Comparison of ENCODE assay signal across 26 cellular contexts in genomic region chr13:101708115-101708514, GRCh38.
"Had no signal": no experiment of that assay in that cellular context is flagged by ENCODE, and none has a peak within 500 bp of the region (broad histone marks: within the 10 kb centered on the region; RNA-seq: fewer than 3 reads in every experiment).

No MANE protein-coding gene starts in this region.

- H3K9me3 ChIP-seq: ascending aorta, body of pancreas had no signal

- H3K27me3 ChIP-seq: ascending aorta, body of pancreas had no signal

- DNase-seq: activated B cell treated with CpG ODN at 0.5 μM for 24 hours; activated CD4-positive, alpha-beta T cell treated with anti-CD3 and anti-CD28 coated beads for 1 hour; activated CD4-positive, alpha-beta T cell treated with anti-CD3 and anti-CD28 coated beads, Interleukin-2, amount 10 ng/mL, durations not matched to agents 24 days and 14 days; activated CD4-positive, alpha-beta T cell treated with anti-CD3 and anti-CD28 coated beads, Interleukin-2, amount 50 U/mL, for 48 hours; activated CD8-positive, alpha-beta memory T cell treated with anti-CD3 and anti-CD28 coated beads, Interleukin-2, amount 10 ng/mL, durations not matched to agents 7 days and 5 days; activated effector memory CD4-positive, alpha-beta T cell treated with anti-CD3 and anti-CD28 coated beads, Interleukin-2, amount 50 U/mL, for 16 hours; activated naive CD4-positive, alpha-beta T cell treated with Interleukin-2 at 50 U/mL for 16 hours; activated naive CD8-positive, alpha-beta T cell treated with anti-CD3 and anti-CD28 coated beads, Interleukin-2, amount 50 U/mL, for 24 hours; activated T-cell treated with anti-CD3 and anti-CD28 coated beads, Interleukin-2, amount 50 U/mL, for 24 hours; amniotic stem cell; body of pancreas; central memory CD4-positive, alpha-beta T cell; Kasumi-1; NCI-H1105 treated with DMSO at 0.1 percent for 48 hours; NCI-H1436 treated with DMSO at 0.1 percent for 48 hours; NCI-H187; NCI-H2081; NCI-H524; PC-3; SHP77 treated with DMSO at 0.1 percent for 48 hours; T-helper 17 cell; T-helper 9 cell had no signal

- H3K4me1 Mint-ChIP-seq: activated B cell treated with CpG ODN at 0.5 μM for 24 hours had no signal

- H3K27ac ChIP-seq: ascending aorta, body of pancreas had no signal

- H3K27ac Mint-ChIP-seq: activated B cell treated with CpG ODN at 0.5 μM for 24 hours; activated CD4-positive, alpha-beta T cell treated with anti-CD3 and anti-CD28 coated beads, Interleukin-2, amount 10 ng/mL, durations not matched to agents 24 days and 14 days; activated CD8-positive, alpha-beta memory T cell treated with anti-CD3 and anti-CD28 coated beads, Interleukin-2, amount 10 ng/mL, durations not matched to agents 7 days and 5 days; activated naive CD4-positive, alpha-beta T cell treated with anti-CD3 and anti-CD28 coated beads, Interleukin-2, amount 50 U/mL, for 72 hours; activated naive CD8-positive, alpha-beta T cell treated with anti-CD3 and anti-CD28 coated beads, Interleukin-2, amount 50 U/mL, for 24 hours; activated T-cell treated with anti-CD3 and anti-CD28 coated beads, Interleukin-2, amount 50 U/mL, for 24 hours; activated T-helper 1 cell treated with anti-CD3 and anti-CD28 coated beads, Interleukin-12 subunit alpha, Interleukin-12 subunit beta, Interleukin-2, Interleukin-4 antibody, amounts not matched to agents 30 ng/mL and 10 ng/mL and 1 ng/mL, durations not matched to agents 14 hours and 24 hours and 36 hours; T-helper 17 cell had no signal

- H3K36me3 Mint-ChIP-seq: activated CD8-positive, alpha-beta memory T cell treated with anti-CD3 and anti-CD28 coated beads, Interleukin-2, amount 10 ng/mL, durations not matched to agents 7 days and 5 days; activated naive CD4-positive, alpha-beta T cell treated with anti-CD3 and anti-CD28 coated beads, Interleukin-2, amount 50 U/mL, for 72 hours had no signal

- H3K27me3 Mint-ChIP-seq: activated B cell treated with CpG ODN at 0.5 μM for 24 hours; activated CD4-positive, alpha-beta T cell treated with anti-CD3 and anti-CD28 coated beads, Interleukin-2, amount 10 ng/mL, durations not matched to agents 24 days and 14 days had no signal

- H3K9me3 Mint-ChIP-seq: activated B cell treated with CpG ODN at 0.5 μM for 24 hours; activated CD4-positive, alpha-beta T cell treated with anti-CD3 and anti-CD28 coated beads, Interleukin-2, amount 10 ng/mL, durations not matched to agents 24 days and 14 days; activated naive CD4-positive, alpha-beta T cell treated with anti-CD3 and anti-CD28 coated beads, Interleukin-2, amount 50 U/mL, for 72 hours; activated naive CD8-positive, alpha-beta T cell treated with anti-CD3 and anti-CD28 coated beads, Interleukin-2, amount 50 U/mL, for 24 hours; activated T-cell treated with anti-CD3 and anti-CD28 coated beads, Interleukin-2, amount 50 U/mL, for 24 hours; activated T-helper 1 cell treated with anti-CD3 and anti-CD28 coated beads, Interleukin-12 subunit alpha, Interleukin-12 subunit beta, Interleukin-2, Interleukin-4 antibody, amounts not matched to agents 30 ng/mL and 10 ng/mL and 1 ng/mL, durations not matched to agents 14 hours and 24 hours and 36 hours had no signal

- H3K4me3 ChIP-seq: ascending aorta, body of pancreas had no signal

- FAIRE-seq: bronchial epithelial cell had no signal

- ATAC-seq: activated CD8-positive, alpha-beta memory T cell treated with anti-CD3 and anti-CD28 coated beads, Interleukin-2, amount 10 ng/mL, durations not matched to agents 7 days and 5 days; activated naive CD4-positive, alpha-beta T cell treated with anti-CD3 and anti-CD28 coated beads, Interleukin-2, amount 50 U/mL, for 72 hours; activated naive CD8-positive, alpha-beta T cell treated with anti-CD3 and anti-CD28 coated beads, Interleukin-2, amount 50 U/mL, for 24 hours; body of pancreas; PC-3; T-helper 17 cell had no signal

- H3K4me1 ChIP-seq: ascending aorta, body of pancreas had no signal

- H3K4me3 Mint-ChIP-seq: activated B cell treated with CpG ODN at 0.5 μM for 24 hours; activated CD4-positive, alpha-beta T cell treated with anti-CD3 and anti-CD28 coated beads, Interleukin-2, amount 10 ng/mL, durations not matched to agents 24 days and 14 days; activated CD8-positive, alpha-beta memory T cell treated with anti-CD3 and anti-CD28 coated beads, Interleukin-2, amount 10 ng/mL, durations not matched to agents 7 days and 5 days; activated naive CD8-positive, alpha-beta T cell treated with anti-CD3 and anti-CD28 coated beads, Interleukin-2, amount 50 U/mL, for 24 hours; activated T-cell treated with anti-CD3 and anti-CD28 coated beads, Interleukin-2, amount 50 U/mL, for 24 hours; activated T-helper 1 cell treated with anti-CD3 and anti-CD28 coated beads, Interleukin-12 subunit alpha, Interleukin-12 subunit beta, Interleukin-2, Interleukin-4 antibody, amounts not matched to agents 30 ng/mL and 10 ng/mL and 1 ng/mL, durations not matched to agents 14 hours and 24 hours and 36 hours; T-helper 17 cell had no signal
